ENCODE assay signal across 8 cellular contexts in genomic region chr17:3796110-3796821, GRCh38. TPM values are rescaled to one million over a fixed set of nuclear protein-coding genes. Genes with fewer than 3 reads are reported as not detected.
DNase-seq lines count a peak whose midpoint lies in the region; ATAC-seq and TF ChIP-seq lines count a peak whose summit lies in the region.

No MANE protein-coding gene starts in this region.

- H3K4me3 ChIP-seq in Peyer's patch (no peak overlapping the region), colonic mucosa (no peak overlapping the region)

- TF ChIP-seq CTCF in Peyer's patch (IDR thresholded peaks at IDR 0.05): no peak
- TF ChIP-seq CTCF in colonic mucosa (IDR thresholded peaks at IDR 0.05): no peak

- peak; percentile 55 for ATAC-seq in GM21515 (IDR thresholded peaks at IDR 0.05; ENCODE audit: unreplicated experiment)

- peak overlapping the region in 1 of 4 donors; percentile 72 for H3K27ac ChIP-seq in Peyer's patch
- H3K27ac ChIP-seq in colonic mucosa: no peak overlapping the region

- DNase-seq in CD1c-positive myeloid dendritic cell (ENCODE audit: extremely low spot score) (peak; percentile 45), Peyer's patch (peak; percentile 55 to 91 (median 85)), foreskin melanocyte (no peak), colonic mucosa (no peak), epidermal melanocyte (ENCODE audit: insufficient read length, low spot score) (no peak)
- DNase-seq in activated naive CD8-positive, alpha-beta T cell treated with anti-CD3 and anti-CD28 coated beads, Interleukin-2, amount 50 U/mL, for 16 hours (ENCODE audit: low read depth, low spot score): peak; percentile 58
- peak; percentile 83 for DNase-seq in stimulated activated CD8-positive, alpha-beta memory T cell treated with anti-CD3 and anti-CD28 coated beads, Interleukin-15, amount 100 ng/mL, for 4 hours (ENCODE audit: low read depth in 2 of 2)

- H3K27me3 ChIP-seq in Peyer's patch (no peaks in the 10 kb centered on the region), colonic mucosa (no peaks in the 10 kb centered on the region)

- intact Hi-C loops in colonic mucosa (cut with DNase I): no loop called here

- no peak overlapping the region for H3K9ac ChIP-seq in colonic mucosa (ENCODE audit: low read depth in 2 of 2, low read length in 2 of 2)

- no peaks in the 10 kb centered on the region for H3K9me3 ChIP-seq in Peyer's patch
- no peaks in the 10 kb centered on the region for H3K9me3 ChIP-seq in colonic mucosa

- H3K36me3 ChIP-seq in Peyer's patch (no peaks in the 10 kb centered on the region), colonic mucosa (no peaks in the 10 kb centered on the region)

- H3K4me1 ChIP-seq in Peyer's patch (peaks cover 0 to 9% (median 0%) of the 10 kb centered on the region in 4 donors), colonic mucosa (no peaks in the 10 kb centered on the region)

- no peak for TF ChIP-seq POLR2A in Peyer's patch (IDR thresholded peaks at IDR 0.05)

RNA-seq across cellular contexts. Expression of gene ITGAE, which starts 4.7 kb away (rescaled TPM):
- total RNA-seq in Peyer's patch (10 to 100 TPM; 14.9 to 41.8 (median 31.5) TPM), colonic mucosa (10 to 100 TPM; 14.7 to 14.9 TPM)

RNA-seq across cellular contexts. Expression of gene NCBP3, which starts 49.8 kb away (rescaled TPM):
- total RNA-seq in Peyer's patch (10 to 100 TPM; 24.8 to 41.6 (median 32.2) TPM), colonic mucosa (10 to 100 TPM; 31.3 to 41.2 TPM)

Comparison
In these comparisons a context has a peak if more than half of its experiments do, and no peak if none do; other contexts are left out.
1. DNase-seq: peak in CD1c-positive myeloid dendritic cell (single experiment), Peyer's patch (3 of 3), activated naive CD8-positive, alpha-beta T cell treated with anti-CD3 and anti-CD28 coated beads, Interleukin-2, amount 50 U/mL, for 16 hours (single experiment) and stimulated activated CD8-positive, alpha-beta memory T cell treated with anti-CD3 and anti-CD28 coated beads, Interleukin-15, amount 100 ng/mL, for 4 hours (2 of 2); none in foreskin melanocyte (single experiment), colonic mucosa (single experiment) and epidermal melanocyte (single experiment).